In genomic region chr5:68946728-68947127, GRCh38 we compare ENCODE assay signal across 34 cellular contexts.
"Had no signal": no experiment of that assay in that cellular context is flagged by ENCODE, and none has a peak within 500 bp of the region (broad histone marks: within the 10 kb centered on the region; RNA-seq: fewer than 3 reads in every experiment).

No MANE protein-coding gene starts in this region.

- H3K9ac ChIP-seq: KMS-11 had no signal

- DNase-seq: Karpas-422, Kasumi-1, KBM-7, KG1, MG63, MM.1S, MV-4-11, NCI-H1048, NCI-H1092, NCI-H1092 treated with DMSO at 0.1 percent for 48 hours, NCI-H1105, NCI-H1105 treated with DMSO at 0.1 percent for 48 hours, NCI-H1417, NCI-H1417 treated with DMSO at 0.1 percent for 48 hours, NCI-H1436, NCI-H1436 treated with DMSO at 0.1 percent for 48 hours, NCI-H146, NCI-H1694, NCI-H1694 treated with DMSO at 0.1 percent for 48 hours, NCI-H187, NCI-H187 treated with DMSO at 0.1 percent for 48 hours, NCI-H1930, NCI-H2029, NCI-H2029 treated with DMSO at 0.1 percent for 48 hours, NCI-H2081, NCI-H2081 treated with DMSO at 0.1 percent for 48 hours, NCI-H2107, NCI-H2171, NCI-H2171 treated with DMSO at 0.1 percent for 48 hours, NCI-H226, NCI-H345, NCI-H446, NCI-H446 treated with DMSO at 0.1 percent for 48 hours had no signal

- H3K4me2 ChIP-seq: KMS-11 had no signal

- H3K4me3 ChIP-seq: MG63 had no signal

- H3K36me3 ChIP-seq: MG63 had no signal

- H3K27ac ChIP-seq: KMS-11 had no signal

- H3K9me3 ChIP-seq: MG63 had no signal
